15 cellular contexts compared by ENCODE assay signal in the genomic region with DNA sequence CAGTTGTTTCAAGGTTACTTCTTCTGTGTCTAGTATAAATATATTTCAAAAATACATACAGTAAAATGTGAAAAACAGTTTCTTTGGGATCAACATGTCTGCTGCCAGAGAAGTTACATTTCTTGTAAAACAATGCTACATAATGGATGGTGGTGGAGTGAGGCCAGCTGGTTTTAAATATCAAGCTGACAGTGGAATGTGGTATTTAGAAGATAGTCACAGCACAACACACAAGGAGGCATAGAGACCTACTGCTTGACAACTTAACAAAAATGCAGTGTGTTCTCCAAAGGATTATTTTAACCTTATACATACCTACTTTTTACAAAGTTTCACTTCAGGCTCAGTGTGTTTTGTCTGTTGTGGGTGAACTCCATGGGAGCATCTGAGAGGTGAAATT.
A peak's percentile ranks its signal among the peaks of the same experiment; 100 is the strongest.
DNase-seq lines count a peak whose midpoint lies in the region; ATAC-seq and TF ChIP-seq lines count a peak whose summit lies in the region.
"Had no signal": no experiment of that assay in that cellular context is flagged by ENCODE, and none has a peak within 500 bp of the region (broad histone marks: within the 10 kb centered on the region; RNA-seq: fewer than 3 reads in every experiment).

No MANE protein-coding gene starts in this region.

- POLR2A ChIA-PET in AG04450 (lab: Yijun Ruan, JAX) = no interaction called here

- H3K27me3 ChIP-seq in AG04450 (ENCODE audit: control insufficient read depth, insufficient read depth, low read length) (no peaks in the 10 kb centered on the region), HUES64 (ENCODE audit: insufficient read depth, low read length) (no peaks in the 10 kb centered on the region)
- H3K27me3 ChIP-seq: right lobe of liver had no signal

- DNase-seq in AG04450 (ENCODE audit: low read depth, low spot score) = peak; percentile 18
- DNase-seq in dedifferentiated amniotic fluid mesenchymal stem cell (ENCODE audit: extremely low spot score) = peak; percentile 45
- peak; percentile 45 for DNase-seq in iris pigment epithelial cell (ENCODE audit: low read depth)
- DNase-seq in erythroblast (lab: John Stamatoyannopoulos, UW) = no peak
- DNase-seq in stimulated activated CD4-positive, alpha-beta T cell treated with anti-CD3 and anti-CD28 coated beads, Interleukin-15, amount 100 ng/mL, for 24 hours = no peak
- no peak for DNase-seq in OCI-M1 (lab: John Stamatoyannopoulos, UW)
- DNase-seq: activated CD4-positive, alpha-beta T cell treated with anti-CD3 and anti-CD28 coated beads, Interleukin-2, amount 10 ng/mL, durations not matched to agents 7 days and 5 days; activated T-cell treated with anti-CD3 and anti-CD28 coated beads, Interleukin-2, amount 50 U/mL, for 1 hour; GF-D8; NCI-H1930; nephron progenitor cell; right lobe of liver had no signal

- H3K9me3 ChIP-seq in AG04450 (ENCODE audit: control insufficient read depth, insufficient read depth, low read length) = peaks cover 5% of the 10 kb centered on the region
- no peaks in the 10 kb centered on the region for H3K9me3 ChIP-seq in HUES64 (ENCODE audit: insufficient read depth, low read depth, low read length)
- H3K9me3 ChIP-seq: right lobe of liver had no signal

- H3K9ac ChIP-seq in HUES64 (ENCODE audit: low read depth, low read length) = peak overlapping the region; percentile 44; the same call in 1 of the 2 replicates

- H3K4me3 ChIP-seq in AG04450 (ENCODE audit: low read depth, low read length) (no peak overlapping the region), HUES64 (ENCODE audit: low read length) (no peak overlapping the region)
- H3K4me3 ChIP-seq: right lobe of liver had no signal

- TF ChIP-seq POLR2A in erythroblast (IDR thresholded peaks at IDR 0.05; ENCODE audit: low read length) = no peak

- no peak for TF ChIP-seq CTCF in AG04450 (IDR thresholded peaks at IDR 0.05; ENCODE audit: low read depth, low read length)

- ATAC-seq in HG02938 (IDR thresholded peaks at IDR 0.05; ENCODE audit: unreplicated experiment) = no peak
- ATAC-seq: left lobe of liver, right lobe of liver had no signal

- CTCF ChIA-PET in AG04450 (lab: Charles Lee) = no interaction called here

- H3K4me1 ChIP-seq in HUES64 (ENCODE audit: insufficient read depth, low read length) = peaks cover 23% of the 10 kb centered on the region
- H3K4me1 ChIP-seq: right lobe of liver had no signal

- no peak overlapping the region for H3K27ac ChIP-seq in AG04450 (ENCODE audit: low read depth, low read length)
- H3K27ac ChIP-seq in HUES64 (ENCODE audit: low read depth, low read length) = peak overlapping the region; percentile 87
- H3K27ac ChIP-seq: right lobe of liver had no signal

- H3K36me3 ChIP-seq in HUES64 (ENCODE audit: insufficient read depth, low read length) = no peaks in the 10 kb centered on the region
- H3K36me3 ChIP-seq: right lobe of liver had no signal

Comparison
In these comparisons a context has a peak if more than half of its experiments do, and no peak if none do; other contexts are left out.
1. DNase-seq: peak in AG04450 (single experiment), dedifferentiated amniotic fluid mesenchymal stem cell (single experiment) and iris pigment epithelial cell (single experiment); none in erythroblast (0 of 2), stimulated activated CD4-positive, alpha-beta T cell treated with anti-CD3 and anti-CD28 coated beads, Interleukin-15, amount 100 ng/mL, for 24 hours (single experiment) and OCI-M1 (single experiment).